In genomic region chr20:51451484-51451883, GRCh38 we compare ENCODE assay signal across 20 cellular contexts.
"Had no signal": no experiment of that assay in that cellular context is flagged by ENCODE, and none has a peak within 500 bp of the region (broad histone marks: within the 10 kb centered on the region; RNA-seq: fewer than 3 reads in every experiment).

No MANE protein-coding gene starts in this region.

- H3K9me3 ChIP-seq: gastroesophageal sphincter, heart right ventricle, neutrophil, transverse colon had no signal

- ATAC-seq: activated CD8-positive, alpha-beta memory T cell treated with anti-CD3 and anti-CD28 coated beads, Interleukin-2, amount 10 ng/mL, durations not matched to agents 7 days and 5 days; gastroesophageal sphincter; heart right ventricle; stimulated activated naive B cell treated with anti-CD40 and anti-IgM and Interleukin-4, amounts not matched to agents 10 μg/mL and 1 μg/mL and 100 μg/mL, for 72 hours had no signal

- H3K4me3 ChIP-seq: dorsolateral prefrontal cortex, gastroesophageal sphincter, heart right ventricle, lung, transverse colon had no signal

- H3K27me3 ChIP-seq: dorsolateral prefrontal cortex, gastroesophageal sphincter, heart right ventricle, neutrophil, transverse colon had no signal

- H2AFZ ChIP-seq: parathyroid adenoma had no signal

- H3K36me3 ChIP-seq: neutrophil, transverse colon had no signal

- H3K79me2 ChIP-seq: parathyroid adenoma had no signal

- H3K4me3 Mint-ChIP-seq: activated CD8-positive, alpha-beta memory T cell treated with anti-CD3 and anti-CD28 coated beads, Interleukin-2, amount 10 ng/mL, durations not matched to agents 7 days and 5 days; stimulated activated naive B cell treated with anti-CD40 and anti-IgM and Interleukin-4, amounts not matched to agents 10 μg/mL and 1 μg/mL and 100 μg/mL, for 72 hours had no signal

- H3K27ac ChIP-seq: dorsolateral prefrontal cortex, neutrophil, parathyroid adenoma, transverse colon had no signal

- H3K27ac Mint-ChIP-seq: stimulated activated naive B cell treated with anti-CD40 and anti-IgM and Interleukin-4, amounts not matched to agents 10 μg/mL and 1 μg/mL and 100 μg/mL, for 72 hours had no signal

- H3K27me3 Mint-ChIP-seq: activated CD8-positive, alpha-beta memory T cell treated with anti-CD3 and anti-CD28 coated beads, Interleukin-2, amount 10 ng/mL, durations not matched to agents 7 days and 5 days; naive B cell; stimulated activated naive B cell treated with anti-CD40 and anti-IgM and Interleukin-4, amounts not matched to agents 10 μg/mL and 1 μg/mL and 100 μg/mL, for 72 hours had no signal

- DNase-seq: activated CD4-positive, alpha-beta T cell treated with anti-CD3 and anti-CD28 coated beads, Interleukin-2, amount 50 U/mL, for 4 hours; activated CD4-positive, CD25-positive, alpha-beta regulatory T cell; activated CD8-positive, alpha-beta memory T cell treated with anti-CD3 and anti-CD28 coated beads, Interleukin-2, amount 10 ng/mL, durations not matched to agents 7 days and 5 days; activated naive CD4-positive, alpha-beta T cell; activated T-cell treated with anti-CD3 and anti-CD28 coated beads, Interleukin-2, amount 50 U/mL, for 1 hour; dorsolateral prefrontal cortex; heart right ventricle; naive B cell; stimulated activated CD4-positive, alpha-beta T cell treated with anti-CD3 and anti-CD28 coated beads, Interleukin-2, amount 100 ng/mL, for 48 hours; stimulated activated naive B cell treated with anti-CD40 and anti-IgM and Interleukin-4, amounts not matched to agents 10 μg/mL and 1 μg/mL and 100 μg/mL, for 72 hours; substantia nigra; transverse colon had no signal

- H3K9ac ChIP-seq: parathyroid adenoma had no signal

- FAIRE-seq: astrocyte, bronchial epithelial cell, endometrium, islet of Langerhans had no signal
